In genomic region chr9:84667571-84668203, GRCh38 we compare ENCODE assay signal across 8 cellular contexts. TPM values are rescaled to one million over a fixed set of nuclear protein-coding genes. Genes with fewer than 3 reads are reported as not detected.
DNase-seq lines count a peak whose midpoint lies in the region; ATAC-seq, FAIRE-seq and TF ChIP-seq lines count a peak whose summit lies in the region.

No MANE protein-coding gene starts in this region.

- H3K4me3 ChIP-seq in LNCaP clone FGC (ENCODE audit: low read depth, low read length) (peak overlapping the region; percentile 46; the same call in 1 of the 2 replicates), choroid plexus epithelial cell (ENCODE audit: low read depth, low read length) (peak overlapping the region; percentile 23)

- DNase-seq in COR-L47 (lab: John Stamatoyannopoulos, UW) (peak; percentile 45), LNCaP clone FGC (ENCODE audit: low read depth) (no peak), choroid plexus epithelial cell (ENCODE audit: low read depth) (peak; percentile 44), lung microvascular endothelial cell (ENCODE audit: low read depth in 2 of 2) (peak; percentile 24 to 34), urothelium cell line (ENCODE audit: low spot score) (peak; percentile 17), NCI-H2029 (lab: John Stamatoyannopoulos, UW) (no peak)

- ATAC-seq in GM19043 (IDR thresholded peaks at IDR 0.05; ENCODE audit: low read depth, unreplicated experiment) (peak; percentile 9), HG03108 (IDR thresholded peaks at IDR 0.05; ENCODE audit: unreplicated experiment) (no peak)

- TF ChIP-seq CTCF in LNCaP clone FGC (IDR thresholded peaks at IDR 0.05; ENCODE audit: control insufficient read depth, extremely low read depth, insufficient read depth) (no peak), choroid plexus epithelial cell (conservative IDR thresholded peaks at IDR 0.05; ENCODE audit: low read depth, low read length) (peak; percentile 55)

- no peak for FAIRE-seq in urothelium cell line (lab: Jason Lieb, UNC)

RNA-seq across cellular contexts. Expression of gene NTRK2, which starts 1.8 kb away (rescaled TPM):
- under 0.01 TPM in 2 replicates for total RNA-seq in lung microvascular endothelial cell

Comparison
In these comparisons a context has a peak if more than half of its experiments do, and no peak if none do; other contexts are left out.
1. DNase-seq: peak in COR-L47 (single experiment), choroid plexus epithelial cell (single experiment), lung microvascular endothelial cell (2 of 2) and urothelium cell line (single experiment); none in LNCaP clone FGC (single experiment) and NCI-H2029 (single experiment).